In the genomic region with DNA sequence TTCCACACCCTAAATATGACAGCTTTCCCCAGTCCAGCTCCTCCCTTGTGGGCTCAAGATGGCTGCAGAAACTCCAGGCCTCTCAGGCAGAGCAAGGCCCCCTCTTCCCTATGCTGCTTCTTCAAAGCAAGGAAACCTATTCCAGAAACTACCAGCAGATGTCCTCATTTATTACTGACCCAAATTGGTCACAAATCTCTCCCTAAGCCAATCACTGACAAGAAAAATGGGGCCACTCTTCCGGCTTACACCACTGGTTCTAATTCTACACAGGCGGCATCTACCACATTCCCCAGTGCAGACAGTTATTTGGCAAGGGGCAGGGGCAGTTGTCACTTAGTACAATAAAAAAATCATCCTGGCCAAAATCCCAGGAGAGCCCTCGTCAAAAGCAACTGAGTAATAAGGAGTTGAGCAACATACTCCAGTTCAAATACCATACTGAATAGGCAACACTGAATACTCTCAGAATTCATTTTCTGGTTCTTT, we compare ENCODE assay signal across 8 cellular contexts.
DNase-seq lines count a peak whose midpoint lies in the region; ATAC-seq and TF ChIP-seq lines count a peak whose summit lies in the region.

No MANE protein-coding gene starts in this region.

- H3K27me3 Mint-ChIP-seq in activated T-helper 1 cell treated with anti-CD3 and anti-CD28 coated beads, Interleukin-12 subunit alpha, Interleukin-12 subunit beta, Interleukin-2, Interleukin-4 antibody, amounts not matched to agents 30 ng/mL and 10 ng/mL and 1 ng/mL, durations not matched to agents 14 hours and 24 hours and 36 hours (ENCODE audit: insufficient read depth), result no peaks in the 10 kb centered on the region

- no peak overlapping the region for H3K27ac ChIP-seq in parathyroid adenoma

- H3K79me2 ChIP-seq in parathyroid adenoma, result no peaks in the 10 kb centered on the region

- no peaks in the 10 kb centered on the region for H3K4me1 ChIP-seq in parathyroid adenoma

- H3K27ac Mint-ChIP-seq in activated T-helper 1 cell treated with anti-CD3 and anti-CD28 coated beads, Interleukin-12 subunit alpha, Interleukin-12 subunit beta, Interleukin-2, Interleukin-4 antibody, amounts not matched to agents 30 ng/mL and 10 ng/mL and 1 ng/mL, durations not matched to agents 14 hours and 24 hours and 36 hours, result peak overlapping the region; percentile 75

- H3K4me3 Mint-ChIP-seq in activated T-helper 1 cell treated with anti-CD3 and anti-CD28 coated beads, Interleukin-12 subunit alpha, Interleukin-12 subunit beta, Interleukin-2, Interleukin-4 antibody, amounts not matched to agents 30 ng/mL and 10 ng/mL and 1 ng/mL, durations not matched to agents 14 hours and 24 hours and 36 hours, result peak overlapping the region; percentile 49

- no peak overlapping the region for H2AFZ ChIP-seq in parathyroid adenoma

- intact Hi-C loops in activated T-helper 1 cell treated with anti-CD3 and anti-CD28 coated beads, Interleukin-12 subunit alpha, Interleukin-12 subunit beta, Interleukin-2, Interleukin-4 antibody, amounts not matched to agents 30 ng/mL and 10 ng/mL and 1 ng/mL, durations not matched to agents 14 hours and 24 hours and 36 hours (cut with micrococcal nuclease), result loop anchor here (1.0 to 10.0 kb wide), 4 partner anchors 75 to 224 kb away; no protein-coding TSS in a partner anchor

- no peaks in the 10 kb centered on the region for H3K36me3 ChIP-seq in parathyroid adenoma (ENCODE audit: control insufficient read depth, insufficient read depth, low read length)

- H3K4me3 ChIP-seq in parathyroid adenoma (ENCODE audit: low read depth, low read length), result no peak overlapping the region

- no peak overlapping the region for H3K4me2 ChIP-seq in parathyroid adenoma (ENCODE audit: low read length)

- peak; percentile 67 for ATAC-seq in GM21619 (IDR thresholded peaks at IDR 0.05; ENCODE audit: unreplicated experiment)

- H3K4me1 Mint-ChIP-seq in activated T-helper 1 cell treated with anti-CD3 and anti-CD28 coated beads, Interleukin-12 subunit alpha, Interleukin-12 subunit beta, Interleukin-2, Interleukin-4 antibody, amounts not matched to agents 30 ng/mL and 10 ng/mL and 1 ng/mL, durations not matched to agents 14 hours and 24 hours and 36 hours (ENCODE audit: low read depth), result peaks cover 59% of the 10 kb centered on the region

- H3K27me3 ChIP-seq in parathyroid adenoma (ENCODE audit: control insufficient read depth, insufficient read depth, low read length), result no peaks in the 10 kb centered on the region

- H3K9me3 ChIP-seq in parathyroid adenoma (ENCODE audit: control insufficient read depth, low read length), result no peaks in the 10 kb centered on the region

- TF ChIP-seq CTCF in parathyroid adenoma (IDR thresholded peaks at IDR 0.05), result peak; percentile 82

- peak; percentile 8 to 68 (median 24) for DNase-seq in NCI-H1417 (lab: John Stamatoyannopoulos, UW)
- no peak for DNase-seq in NCI-H1417 treated with DMSO at 0.1 percent for 48 hours (lab: John Stamatoyannopoulos, UW)
- DNase-seq in Kasumi-1 (lab: John Stamatoyannopoulos, UW), result peak; percentile 96 to 97
- DNase-seq in activated T-helper 1 cell treated with anti-CD3 and anti-CD28 coated beads, Interleukin-12 subunit alpha, Interleukin-12 subunit beta, Interleukin-2, Interleukin-4 antibody, amounts not matched to agents 30 ng/mL and 10 ng/mL and 1 ng/mL, durations not matched to agents 14 hours and 24 hours and 36 hours (ENCODE audit: low spot score), result no peak
- DNase-seq in glomerular endothelial cell (ENCODE audit: extremely low read depth, low read depth, low spot score), result peak; percentile 68
- DNase-seq in stimulated activated CD4-positive, alpha-beta T cell treated with anti-CD3 and anti-CD28 coated beads, Interleukin-4, amount 100 ng/mL, for 1 hour, result no peak

- no peak overlapping the region for H3K9ac ChIP-seq in parathyroid adenoma

- H3K36me3 Mint-ChIP-seq in activated T-helper 1 cell treated with anti-CD3 and anti-CD28 coated beads, Interleukin-12 subunit alpha, Interleukin-12 subunit beta, Interleukin-2, Interleukin-4 antibody, amounts not matched to agents 30 ng/mL and 10 ng/mL and 1 ng/mL, durations not matched to agents 14 hours and 24 hours and 36 hours (ENCODE audit: low read depth), result peaks cover 8% of the 10 kb centered on the region

- no peaks in the 10 kb centered on the region for H3K9me3 Mint-ChIP-seq in activated T-helper 1 cell treated with anti-CD3 and anti-CD28 coated beads, Interleukin-12 subunit alpha, Interleukin-12 subunit beta, Interleukin-2, Interleukin-4 antibody, amounts not matched to agents 30 ng/mL and 10 ng/mL and 1 ng/mL, durations not matched to agents 14 hours and 24 hours and 36 hours

Comparison
In these comparisons a context has a peak if more than half of its experiments do, and no peak if none do; other contexts are left out.
1. DNase-seq: peak in NCI-H1417 (3 of 3), Kasumi-1 (2 of 2) and glomerular endothelial cell (single experiment); none in NCI-H1417 treated with DMSO at 0.1 percent for 48 hours (single experiment), activated T-helper 1 cell treated with anti-CD3 and anti-CD28 coated beads, Interleukin-12 subunit alpha, Interleukin-12 subunit beta, Interleukin-2, Interleukin-4 antibody, amounts not matched to agents 30 ng/mL and 10 ng/mL and 1 ng/mL, durations not matched to agents 14 hours and 24 hours and 36 hours (single experiment) and stimulated activated CD4-positive, alpha-beta T cell treated with anti-CD3 and anti-CD28 coated beads, Interleukin-4, amount 100 ng/mL, for 1 hour (single experiment).